In the genomic region with DNA sequence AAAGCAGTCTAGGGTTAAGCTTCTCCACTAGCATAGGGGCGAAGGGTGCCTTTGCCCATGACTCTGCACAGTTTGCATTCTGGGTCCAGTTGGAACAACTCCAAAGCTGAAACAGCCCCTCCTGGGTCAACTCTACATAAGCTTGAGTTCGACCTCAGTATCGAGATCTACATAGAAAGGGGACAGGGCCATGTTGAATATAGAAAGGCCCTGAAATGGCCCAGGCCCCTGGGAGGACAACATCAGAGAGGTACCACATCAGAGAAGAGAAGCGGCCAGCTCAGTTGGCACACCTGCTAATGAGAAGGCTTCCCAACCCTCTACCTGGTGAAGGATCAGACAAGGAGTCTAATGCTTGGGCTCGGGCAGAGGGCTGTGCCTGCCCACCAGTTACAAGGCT, we compare ENCODE assay signal across 12 cellular contexts. TPM values are rescaled to one million over a fixed set of nuclear protein-coding genes. Genes with fewer than 3 reads are reported as not detected.
A peak's percentile ranks its signal among the peaks of the same experiment; 100 is the strongest.
DNase-seq lines count a peak whose midpoint lies in the region; ATAC-seq and TF ChIP-seq lines count a peak whose summit lies in the region.
"Had no signal": no experiment of that assay in that cellular context is flagged by ENCODE, and none has a peak within 500 bp of the region (broad histone marks: within the 10 kb centered on the region; RNA-seq: fewer than 3 reads in every experiment).

No MANE protein-coding gene starts in this region.

- TF ChIP-seq EP300 in stomach (IDR thresholded peaks at IDR 0.05): no peak

- POLR2A ChIA-PET in activated CD8-positive, alpha-beta T cell treated with anti-CD3 and anti-CD28 coated beads for 36 hours (lab: Charles Lee): interaction anchor here (0.5 to 10.4 kb wide), 12 partner anchors 8 to 1774 kb away, joined by 3 to 245 read pairs (median 8); a partner anchor contains a TSS

- no peaks in the 10 kb centered on the region for H3K9me3 Mint-ChIP-seq in activated CD8-positive, alpha-beta memory T cell treated with anti-CD3 and anti-CD28 coated beads, Interleukin-2, amount 10 ng/mL, durations not matched to agents 7 days and 5 days (ENCODE audit: low read depth)
- no peaks in the 10 kb centered on the region for H3K9me3 Mint-ChIP-seq in activated CD8-positive, alpha-beta T cell treated with anti-CD3 and anti-CD28 coated beads for 36 hours
- H3K9me3 Mint-ChIP-seq: brain had no signal

- H3K4me3 ChIP-seq in left lung (peak overlapping the region; percentile 22 to 56), stomach (peak overlapping the region; percentile 23 to 40 (median 33))

- TF ChIP-seq CTCF in activated CD8-positive, alpha-beta T cell treated with anti-CD3 and anti-CD28 coated beads for 36 hours (IDR thresholded peaks at IDR 0.05): no peak
- no peak for TF ChIP-seq CTCF in left lung (IDR thresholded peaks at IDR 0.05)
- TF ChIP-seq CTCF in stomach (IDR thresholded peaks at IDR 0.05): no peak
- TF ChIP-seq CTCF in GM20000 (IDR thresholded peaks at IDR 0.05; ENCODE audit: extremely low read depth, missing control alignments): no peak

- H3K27me3 Mint-ChIP-seq in activated CD8-positive, alpha-beta memory T cell treated with anti-CD3 and anti-CD28 coated beads, Interleukin-2, amount 10 ng/mL, durations not matched to agents 7 days and 5 days: no peaks in the 10 kb centered on the region
- H3K27me3 Mint-ChIP-seq in activated CD8-positive, alpha-beta T cell treated with anti-CD3 and anti-CD28 coated beads for 36 hours: no peaks in the 10 kb centered on the region

- DNase-seq in activated CD8-positive, alpha-beta memory T cell treated with anti-CD3 and anti-CD28 coated beads, Interleukin-2, amount 10 ng/mL, durations not matched to agents 7 days and 5 days: no peak
- no peak for DNase-seq in activated CD8-positive, alpha-beta memory T cell treated with anti-CD3 and anti-CD28 coated beads, Interleukin-2, amount 50 U/mL, for 48 hours
- DNase-seq in activated CD8-positive, alpha-beta T cell treated with anti-CD3 and anti-CD28 coated beads for 36 hours: no peak
- DNase-seq in left lung: no peak
- no peak for DNase-seq in stomach
- no peak for DNase-seq in anterior cingulate cortex (lab: John Stamatoyannopoulos, UW)
- no peak for DNase-seq in cerebellar nuclear complex (lab: John Stamatoyannopoulos, UW)
- no peak for DNase-seq in GM20000 (ENCODE audit: low spot score)
- DNase-seq: hypothalamus, NCI-H2107, right cardiac atrium had no signal

- peak overlapping the region; percentile 97 for H3K4me3 Mint-ChIP-seq in activated CD8-positive, alpha-beta memory T cell treated with anti-CD3 and anti-CD28 coated beads, Interleukin-2, amount 10 ng/mL, durations not matched to agents 7 days and 5 days
- H3K4me3 Mint-ChIP-seq in activated CD8-positive, alpha-beta T cell treated with anti-CD3 and anti-CD28 coated beads for 36 hours: peak overlapping the region; percentile 99
- H3K4me3 Mint-ChIP-seq: brain had no signal

- H3K4me1 ChIP-seq in left lung (peaks cover 38 to 93% of the 10 kb centered on the region in 2 donors), stomach (peaks cover 58 to 96% (median 70%) of the 10 kb centered on the region in 4 donors)

- peak overlapping the region; percentile 80 to 93 for H3K27ac ChIP-seq in left lung
- peak overlapping the region; percentile 11 to 97 (median 93) for H3K27ac ChIP-seq in stomach

- no peak for TF ChIP-seq POLR2A in stomach (IDR thresholded peaks at IDR 0.05)

- H3K9me3 ChIP-seq in left lung: no peaks in the 10 kb centered on the region
- H3K9me3 ChIP-seq in stomach: no peaks in the 10 kb centered on the region

- ATAC-seq in activated CD8-positive, alpha-beta memory T cell treated with anti-CD3 and anti-CD28 coated beads, Interleukin-2, amount 10 ng/mL, durations not matched to agents 7 days and 5 days: no peak
- no peak for ATAC-seq in activated CD8-positive, alpha-beta T cell treated with anti-CD3 and anti-CD28 coated beads for 36 hours
- no peak for ATAC-seq in left lung
- ATAC-seq: right cardiac atrium had no signal

- H3K4me1 Mint-ChIP-seq in activated CD8-positive, alpha-beta memory T cell treated with anti-CD3 and anti-CD28 coated beads, Interleukin-2, amount 10 ng/mL, durations not matched to agents 7 days and 5 days: peaks cover 75% of the 10 kb centered on the region
- peaks cover 61% of the 10 kb centered on the region for H3K4me1 Mint-ChIP-seq in activated CD8-positive, alpha-beta T cell treated with anti-CD3 and anti-CD28 coated beads for 36 hours (ENCODE audit: low read depth)
- H3K4me1 Mint-ChIP-seq: brain had no signal

- H3K27me3 ChIP-seq in left lung (no peaks in the 10 kb centered on the region), stomach (peaks cover 0 to 10% (median 0%) of the 10 kb centered on the region in 3 donors)

- peak overlapping the region; percentile 97 for H3K27ac Mint-ChIP-seq in activated CD8-positive, alpha-beta memory T cell treated with anti-CD3 and anti-CD28 coated beads, Interleukin-2, amount 10 ng/mL, durations not matched to agents 7 days and 5 days
- H3K27ac Mint-ChIP-seq in activated CD8-positive, alpha-beta T cell treated with anti-CD3 and anti-CD28 coated beads for 36 hours: peak overlapping the region; percentile 98
- H3K27ac Mint-ChIP-seq: brain had no signal

- intact Hi-C loops in activated CD8-positive, alpha-beta T cell treated with anti-CD3 and anti-CD28 coated beads for 36 hours (cut with micrococcal nuclease): loop anchor here (2.0 to 5.0 kb wide), 2 partner anchors 16 to 52 kb away; no protein-coding TSS in a partner anchor
- intact Hi-C loops in left lung (cut with DNase I) (no loop called here), stomach (cut with DNase I; ENCODE audit: low total_unique reads) (no loop called here)

- WGBS in stomach, 5 donors: 79 to 89% (median 85%) methylated on average over 5 of the region's 5 CpGs

- CTCF ChIA-PET in activated CD8-positive, alpha-beta memory T cell treated with anti-CD3 and anti-CD28 coated beads, Interleukin-2, amount 10 ng/mL, durations not matched to agents 7 days and 5 days (lab: Charles Lee): interaction anchor here (1.0 to 15.0 kb wide), 7 partner anchors 11 to 59 kb away, joined by 3 to 392 read pairs (median 4); a partner anchor contains a TSS
- CTCF ChIA-PET in activated CD8-positive, alpha-beta T cell treated with anti-CD3 and anti-CD28 coated beads for 36 hours (lab: Charles Lee): interaction anchor here (0.6 to 8.8 kb wide), 11 partner anchors 11 to 549 kb away, joined by 3 to 150 read pairs (median 5); no protein-coding TSS in a partner anchor

- peaks cover 68% of the 10 kb centered on the region for H3K36me3 Mint-ChIP-seq in activated CD8-positive, alpha-beta memory T cell treated with anti-CD3 and anti-CD28 coated beads, Interleukin-2, amount 10 ng/mL, durations not matched to agents 7 days and 5 days
- peaks cover 74% of the 10 kb centered on the region for H3K36me3 Mint-ChIP-seq in activated CD8-positive, alpha-beta T cell treated with anti-CD3 and anti-CD28 coated beads for 36 hours (ENCODE audit: low read depth)
- H3K36me3 Mint-ChIP-seq: brain had no signal

- peaks cover 0 to 51% of the 10 kb centered on the region in 2 donors for H3K36me3 ChIP-seq in left lung
- H3K36me3 ChIP-seq in stomach: peaks cover 29 to 50% (median 42%) of the 10 kb centered on the region in 4 donors

RNA-seq across cellular contexts. Expression of a gene that starts 1.6 kb away (rescaled TPM):
- 100 to 1,000 TPM; 187 to 209 TPM for total RNA-seq in activated CD8-positive, alpha-beta memory T cell treated with anti-CD3 and anti-CD28 coated beads, Interleukin-2, amount 10 ng/mL, durations not matched to agents 7 days and 5 days
- total RNA-seq in activated CD8-positive, alpha-beta T cell treated with anti-CD3 and anti-CD28 coated beads for 36 hours: 100 to 1,000 TPM; 201 to 208 TPM
- total RNA-seq in left lung (10 to 100 TPM; 56.6 to 78.8 TPM), stomach (100 to 1,000 TPM in 1 of 5 donors, 10 to 100 TPM in 4; 24.6 to 121 (median 36.0) TPM)
- polyA plus RNA-seq in stomach: 10 to 100 TPM; 35.4 to 48.5 (median 42.9) TPM

RNA-seq across cellular contexts. Expression of a gene that starts 28.7 kb away (rescaled TPM):
- 10 to 100 TPM in 1 of 2 experiments, 1 to 10 TPM in 1; 6.7 to 13.0 TPM for total RNA-seq in activated CD8-positive, alpha-beta memory T cell treated with anti-CD3 and anti-CD28 coated beads, Interleukin-2, amount 10 ng/mL, durations not matched to agents 7 days and 5 days
- 10 to 100 TPM in 1 of 2 experiments, 1 to 10 TPM in 1; 9.2 to 10.4 TPM for total RNA-seq in activated CD8-positive, alpha-beta T cell treated with anti-CD3 and anti-CD28 coated beads for 36 hours
- 100 to 1,000 TPM in 1 of 2 donors, 1 to 10 TPM in 1; 8.0 to 222 TPM for total RNA-seq in left lung
- total RNA-seq in stomach: 10 to 100 TPM in 1 of 5 donors, 1 to 10 TPM in 1, not detected in 3; 2.8 to 28.1 TPM
- polyA plus RNA-seq in stomach: 1 to 10 TPM; 1.4 to 5.7 (median 2.3) TPM

RNA-seq across cellular contexts. Expression of a gene that starts 58.8 kb away (rescaled TPM):
- total RNA-seq in activated CD8-positive, alpha-beta memory T cell treated with anti-CD3 and anti-CD28 coated beads, Interleukin-2, amount 10 ng/mL, durations not matched to agents 7 days and 5 days: 10 to 100 TPM; 33.4 to 36.4 TPM
- total RNA-seq in activated CD8-positive, alpha-beta T cell treated with anti-CD3 and anti-CD28 coated beads for 36 hours: 10 to 100 TPM; 36.0 to 38.6 TPM
- 10 to 100 TPM; 40.4 to 54.2 TPM for total RNA-seq in left lung
- total RNA-seq in stomach: 10 to 100 TPM in 3 of 5 donors, 1 to 10 TPM in 2; 4.6 to 71.4 (median 22.8) TPM
- 10 to 100 TPM in 2 of 3 donors, 1 to 10 TPM in 1; 6.1 to 16.2 (median 10.8) TPM for polyA plus RNA-seq in stomach

RNA-seq across cellular contexts. Expression of a gene that starts 58.9 kb away (rescaled TPM):
- total RNA-seq in activated CD8-positive, alpha-beta memory T cell treated with anti-CD3 and anti-CD28 coated beads, Interleukin-2, amount 10 ng/mL, durations not matched to agents 7 days and 5 days: 10 to 100 TPM; 26.9 to 29.6 TPM
- 10 to 100 TPM; 27.5 to 37.2 TPM for total RNA-seq in activated CD8-positive, alpha-beta T cell treated with anti-CD3 and anti-CD28 coated beads for 36 hours
- 10 to 100 TPM; 41.3 to 57.7 TPM for total RNA-seq in left lung
- 100 to 1,000 TPM in 1 of 5 donors, 10 to 100 TPM in 2, 1 to 10 TPM in 2; 2.6 to 420 (median 43.1) TPM for total RNA-seq in stomach
- polyA plus RNA-seq in stomach: 10 to 100 TPM; 27.8 to 48.1 (median 31.7) TPM
